ENCODE assay signal across 32 cellular contexts in genomic region chr5:6550628-6551027, GRCh38.
"Had no signal": no experiment of that assay in that cellular context is flagged by ENCODE, and none has a peak within 500 bp of the region (broad histone marks: within the 10 kb centered on the region; RNA-seq: fewer than 3 reads in every experiment).

No MANE protein-coding gene starts in this region.

- H3K4me1 Mint-ChIP-seq: activated CD4-positive, alpha-beta T cell treated with anti-CD3 and anti-CD28 coated beads, Interleukin-2, amount 10 ng/mL, durations not matched to agents 7 days and 5 days; activated naive CD4-positive, alpha-beta T cell treated with anti-CD3 and anti-CD28 coated beads, Interleukin-2, amount 10 ng/mL, durations not matched to agents 7 days and 5 days; activated naive CD8-positive, alpha-beta T cell treated with anti-CD3 and anti-CD28 coated beads, Interleukin-2, amount 50 U/mL, for 24 hours; T-cell; WTC11 had no signal

- H3K27ac Mint-ChIP-seq: activated CD4-positive, alpha-beta T cell treated with anti-CD3 and anti-CD28 coated beads for 36 hours; activated CD4-positive, alpha-beta T cell treated with anti-CD3 and anti-CD28 coated beads, Interleukin-2, amount 10 ng/mL, durations not matched to agents 7 days and 5 days; activated CD8-positive, alpha-beta T cell treated with anti-CD3 and anti-CD28 coated beads, Interleukin-2, amount 10 ng/mL, durations not matched to agents 7 days and 5 days; activated naive CD4-positive, alpha-beta T cell treated with anti-CD3 and anti-CD28 coated beads, Interleukin-2, amount 10 ng/mL, durations not matched to agents 7 days and 5 days; activated naive CD8-positive, alpha-beta T cell; activated naive CD8-positive, alpha-beta T cell treated with anti-CD3 and anti-CD28 coated beads, Interleukin-2, amount 50 U/mL, for 24 hours; T-cell; T-helper 17 cell; WTC11 had no signal

- H3K27me3 Mint-ChIP-seq: activated naive CD8-positive, alpha-beta T cell had no signal

- H3K36me3 ChIP-seq: brain microvascular endothelial cell, MG63, Peyer's patch, SJSA1 had no signal

- H3K27me3 ChIP-seq: brain microvascular endothelial cell, MG63, Peyer's patch, SJSA1 had no signal

- H3K4me1 ChIP-seq: Peyer's patch, SJSA1 had no signal

- H3K4me3 Mint-ChIP-seq: activated CD4-positive, alpha-beta T cell treated with anti-CD3 and anti-CD28 coated beads for 36 hours; activated CD4-positive, alpha-beta T cell treated with anti-CD3 and anti-CD28 coated beads, Interleukin-2, amount 10 ng/mL, durations not matched to agents 7 days and 5 days; activated CD8-positive, alpha-beta T cell treated with anti-CD3 and anti-CD28 coated beads, Interleukin-2, amount 10 ng/mL, durations not matched to agents 7 days and 5 days; activated naive CD4-positive, alpha-beta T cell treated with anti-CD3 and anti-CD28 coated beads, Interleukin-2, amount 10 ng/mL, durations not matched to agents 7 days and 5 days; activated naive CD8-positive, alpha-beta T cell; activated naive CD8-positive, alpha-beta T cell treated with anti-CD3 and anti-CD28 coated beads, Interleukin-2, amount 50 U/mL, for 24 hours; activated T-cell treated with anti-CD3 and anti-CD28 coated beads, Interleukin-2, amount 50 U/mL, for 4 hours; T-cell; T-helper 17 cell; WTC11 had no signal

- H3K9me3 ChIP-seq: MG63, Peyer's patch, SJSA1, SK-N-SH had no signal

- H3K4me3 ChIP-seq: MG63, Peyer's patch, SJSA1 had no signal

- H3K9me3 Mint-ChIP-seq: activated CD4-positive, alpha-beta T cell treated with anti-CD3 and anti-CD28 coated beads, Interleukin-2, amount 10 ng/mL, durations not matched to agents 7 days and 5 days; activated naive CD4-positive, alpha-beta T cell treated with anti-CD3 and anti-CD28 coated beads, Interleukin-2, amount 10 ng/mL, durations not matched to agents 7 days and 5 days; activated T-cell treated with anti-CD3 and anti-CD28 coated beads, Interleukin-2, amount 50 U/mL, for 4 hours; T-cell; WTC11 had no signal

- H3K36me3 Mint-ChIP-seq: activated naive CD4-positive, alpha-beta T cell treated with anti-CD3 and anti-CD28 coated beads, Interleukin-2, amount 10 ng/mL, durations not matched to agents 7 days and 5 days; activated naive CD8-positive, alpha-beta T cell; T-cell; WTC11 had no signal

- ATAC-seq: activated CD4-positive, alpha-beta T cell treated with anti-CD3 and anti-CD28 coated beads for 36 hours; activated CD4-positive, CD25-positive, alpha-beta regulatory T cell treated with anti-CD3 and anti-CD28 coated beads, Interleukin-2, amount 50 U/mL, for 24 hours; activated CD8-positive, alpha-beta T cell treated with anti-CD3 and anti-CD28 coated beads, Interleukin-2, amount 10 ng/mL, durations not matched to agents 7 days and 5 days; activated naive CD8-positive, alpha-beta T cell treated with anti-CD3 and anti-CD28 coated beads, Interleukin-2, amount 50 U/mL, for 24 hours; activated T-cell treated with anti-CD3 and anti-CD28 coated beads, Interleukin-2, amount 50 U/mL, for 4 hours; PC-3; T-cell; T-helper 17 cell; WTC11 had no signal

- H3K9ac ChIP-seq: SK-N-SH had no signal

- DNase-seq: activated CD4-positive, alpha-beta T cell treated with anti-CD3 and anti-CD28 coated beads for 36 hours; activated CD4-positive, alpha-beta T cell treated with anti-CD3 and anti-CD28 coated beads, Interleukin-2, amount 10 ng/mL, durations not matched to agents 7 days and 5 days; activated CD4-positive, alpha-beta T cell treated with anti-CD3 and anti-CD28 coated beads, Interleukin-2, amount 50 U/mL, for 48 hours; activated CD8-positive, alpha-beta T cell treated with anti-CD3 and anti-CD28 coated beads, Interleukin-2, amount 10 ng/mL, durations not matched to agents 7 days and 5 days; activated effector memory CD4-positive, alpha-beta T cell treated with Interleukin-2 at 50 U/mL for 16 hours; activated naive CD4-positive, alpha-beta T cell treated with anti-CD3 and anti-CD28 coated beads, Interleukin-2, amount 10 ng/mL, durations not matched to agents 7 days and 5 days; activated naive CD8-positive, alpha-beta T cell treated with anti-CD3 and anti-CD28 coated beads, Interleukin-2, amount 50 U/mL, for 24 hours; activated T-cell treated with anti-CD3 and anti-CD28 coated beads, Interleukin-2, amount 50 U/mL, for 4 hours; anterior cingulate cortex; Kasumi-1; KG1; NCI-H1048; NCI-H1436 treated with DMSO at 0.1 percent for 48 hours; NCI-H1694 treated with DMSO at 0.1 percent for 48 hours; NCI-H2029; NCI-H345; NCI-H526; NCI-H748 treated with DMSO at 0.1 percent for 48 hours; NK-92 treated with Interleukin-12 subunit alpha and Interleukin-12 subunit beta, amount 100 ng/mL, for 24 hours; Peyer's patch; RPMI8226; SHP77 treated with DMSO at 0.1 percent for 48 hours; SK-N-SH; T-cell; T-helper 17 cell had no signal

- H3K27ac ChIP-seq: brain microvascular endothelial cell, Peyer's patch, SJSA1 had no signal
